8 cellular contexts compared by ENCODE assay signal in genomic region chr2:112053917-112054846, GRCh38. TPM values are rescaled to one million over a fixed set of nuclear protein-coding genes. Genes with fewer than 3 reads are reported as not detected.
DNase-seq lines count a peak whose midpoint lies in the region; ATAC-seq, FAIRE-seq and TF ChIP-seq lines count a peak whose summit lies in the region.

No MANE protein-coding gene starts in this region.

- ATAC-seq in GM18907 (IDR thresholded peaks at IDR 0.05; ENCODE audit: unreplicated experiment) (peak; percentile 66), HG03139 (IDR thresholded peaks at IDR 0.05; ENCODE audit: unreplicated experiment) (peak; percentile 55)

- in situ Hi-C loops in ACHN (cut with HindIII; ENCODE audit: low pct_ligation_motif_present, low pct_unique_long_range_greater_than_20kb, low sequenced_read_pairs), result no loop called here

- H3K36me3 ChIP-seq in bronchial epithelial cell (ENCODE audit: control insufficient read depth, insufficient read depth, low read length), result peaks cover 2% of the 10 kb centered on the region

- H3K4me3 ChIP-seq in WI38 (ENCODE audit: low read depth, low read length), result peak overlapping the region; percentile 65
- peak overlapping the region; percentile 68 for H3K4me3 ChIP-seq in bronchial epithelial cell (ENCODE audit: low read depth, low read length)

- TF ChIP-seq CTCF in WI38 (IDR thresholded peaks at IDR 0.05; ENCODE audit: low read depth, low read length) (no peak), bronchial epithelial cell (IDR thresholded peaks at IDR 0.05; ENCODE audit: insufficient read depth, low read length, severe bottlenecking) (no peak)

- no peak for FAIRE-seq in bronchial epithelial cell (lab: Jason Lieb, UNC)

- DNase-seq in ACHN (peak; percentile 92), NCI-H2227 (lab: John Stamatoyannopoulos, UW; ENCODE audit: unreplicated experiment) (peak; percentile 98), bronchial epithelial cell (ENCODE audit: low read depth) (peak; percentile 74), inferior parietal cortex (ENCODE audit: extremely low spot score) (peak; percentile 88), smooth muscle cell of the brain vasculature (ENCODE audit: low read depth, low spot score) (peak; percentile 95)

- no peaks in the 10 kb centered on the region for H3K27me3 ChIP-seq in bronchial epithelial cell (ENCODE audit: control insufficient read depth, insufficient read depth, low read length)

RNA-seq across cellular contexts. Expression of gene TMEM87B, which starts 0.9 kb away (rescaled TPM):
- 31.4 and 37.1 TPM in 2 replicates for total RNA-seq in bronchial epithelial cell

Comparison
In these comparisons a context has a peak if more than half of its experiments do, and no peak if none do; other contexts are left out.
1. Peak in every context shown above with its lines: DNase-seq, ATAC-seq and H3K4me3 ChIP-seq.